In genomic region chr3:121995190-121996137, GRCh38 we compare ENCODE assay signal across 1 cellular context.
TF ChIP-seq lines count a peak whose summit lies in the region.

No MANE protein-coding gene starts in this region.

TF ChIP-seq in H1, 55 proteins besides CTCF, POLR2A, EP300 and RAD21:
- TF ChIP-seq POU5F1 (IDR thresholded peaks at IDR 0.05; ENCODE audit: low read depth, low read length) = no peak
- TF ChIP-seq JUND (IDR thresholded peaks at IDR 0.05; ENCODE audit: low read length) = peak; percentile 16; the same call in 1 of the 2 replicates
- no peak for TF ChIP-seq KDM4A (IDR thresholded peaks at IDR 0.05; ENCODE audit: low read depth, low read length, severe bottlenecking)
- peak; percentile 74 for TF ChIP-seq TEAD4 (IDR thresholded peaks at IDR 0.05; ENCODE audit: low read depth, low read length)
- TF ChIP-seq USF2 (IDR thresholded peaks at IDR 0.05; ENCODE audit: low read length) = peak; percentile 41; the same call in 1 of the 2 replicates
- no peak for TF ChIP-seq CHD7 (IDR thresholded peaks at IDR 0.05; ENCODE audit: insufficient replicate concordance, low read length)
- TF ChIP-seq SIN3A (conservative IDR thresholded peaks at IDR 0.05 in 1 of 2, IDR thresholded peaks at IDR 0.05 in 1 of 2; ENCODE audit: low read depth in 1 of 2, low read length in 2 of 2) = peak in 1 of 2 experiments; percentile 54; a peak in 1 of 4 replicates
